ENCODE assay signal across 19 cellular contexts in genomic region chr17:6078370-6078950, GRCh38. TPM values are rescaled to one million over a fixed set of nuclear protein-coding genes. Genes with fewer than 3 reads are reported as not detected.
A peak's percentile ranks its signal among the peaks of the same experiment; 100 is the strongest.
DNase-seq lines count a peak whose midpoint lies in the region; ATAC-seq, FAIRE-seq and TF ChIP-seq lines count a peak whose summit lies in the region.
"Had no signal": no experiment of that assay in that cellular context is flagged by ENCODE, and none has a peak within 500 bp of the region (broad histone marks: within the 10 kb centered on the region; RNA-seq: fewer than 3 reads in every experiment).

No MANE protein-coding gene starts in this region.

- intact Hi-C loops in sciatic nerve (cut with DNase I) = no loop called here
- intact Hi-C loops in CD4-positive, alpha-beta memory T cell (cut with micrococcal nuclease) = no loop called here

- FAIRE-seq in A549 (lab: Jason Lieb, UNC) = no peak
- FAIRE-seq: GM18507 had no signal

- H3K4me1 ChIP-seq in A549 = no peaks in the 10 kb centered on the region
- no peaks in the 10 kb centered on the region for H3K4me1 ChIP-seq in CD4-positive, alpha-beta memory T cell (ENCODE audit: insufficient read depth, low read length)
- H3K4me1 ChIP-seq: Caco-2 had no signal

- ATAC-seq in A549 (no peak), sciatic nerve (no peak), GM19455 (IDR thresholded peaks at IDR 0.05; ENCODE audit: unreplicated experiment) (no peak)
- ATAC-seq: HCT116, Right ventricle myocardium inferior had no signal

- peaks cover 65% of the 10 kb centered on the region for H3K4me1 Mint-ChIP-seq in neural crest cell
- H3K4me1 Mint-ChIP-seq in CD4-positive, alpha-beta memory T cell = no peaks in the 10 kb centered on the region
- H3K4me1 Mint-ChIP-seq: IgD-negative memory B cell had no signal

- H3K9me3 ChIP-seq in A549 = no peaks in the 10 kb centered on the region
- no peaks in the 10 kb centered on the region for H3K9me3 ChIP-seq in CD4-positive, alpha-beta memory T cell (ENCODE audit: control insufficient read depth in 1 of 2, low read length in 2 of 2)
- H3K9me3 ChIP-seq: Caco-2 had no signal

- TF ChIP-seq CTCF in A549 (IDR thresholded peaks at IDR 0.05) (no peak), neural crest cell (conservative IDR thresholded peaks at IDR 0.05) (no peak)

- H3K4me2 ChIP-seq in A549 = no peak overlapping the region
- H3K4me2 ChIP-seq: PC-9 had no signal

- H3K4me3 ChIP-seq in A549 = no peak overlapping the region
- H3K4me3 ChIP-seq in CD4-positive, alpha-beta memory T cell (ENCODE audit: low read length in 2 of 2) = no peak overlapping the region
- H3K4me3 ChIP-seq: PC-9 had no signal

- DNase-seq in A549 (ENCODE audit: low read depth in 1 of 2, low spot score in 1 of 2) (no peak), RPMI7951 (ENCODE audit: low read depth) (peak; percentile 39), dermis blood vessel endothelial cell (peak; percentile 26), neural crest cell (ENCODE audit: low read depth, low spot score) (no peak), sciatic nerve (ENCODE audit: low spot score) (no peak), NCI-H2107 (lab: John Stamatoyannopoulos, UW) (no peak)
- DNase-seq in CD4-positive, alpha-beta memory T cell = no peak
- DNase-seq: 8988T, Caco-2, NCI-H1436 treated with DMSO at 0.1 percent for 48 hours, NCI-H2081 treated with DMSO at 0.1 percent for 48 hours, NCI-H226, PC-9 had no signal

- CTCF ChIA-PET in A549 (lab: Yijun Ruan, JAX) = interaction anchor here (0.6 to 1.7 kb wide), 2 partner anchors 17 to 344 kb away, joined by 3 to 4 read pairs; no protein-coding TSS in a partner anchor
- CTCF ChIA-PET in CD4-positive, alpha-beta memory T cell (lab: Charles Lee; ENCODE audit: partially characterized antibody) = interaction anchor here (0.8 kb wide), 1 partner anchor 10 kb away, joined by 4 read pairs; no protein-coding TSS in a partner anchor

- H3K27me3 Mint-ChIP-seq in neural crest cell (ENCODE audit: low read depth) = no peaks in the 10 kb centered on the region
- H3K27me3 Mint-ChIP-seq in CD4-positive, alpha-beta memory T cell = peaks cover 1 to 10% of the 10 kb centered on the region in 2 donors

- H3K4me3 Mint-ChIP-seq in neural crest cell = peak overlapping the region; percentile 73
- no peak overlapping the region for H3K4me3 Mint-ChIP-seq in CD4-positive, alpha-beta memory T cell
- H3K4me3 Mint-ChIP-seq: IgD-negative memory B cell had no signal

- POLR2A ChIA-PET in A549 (lab: Yijun Ruan, JAX) = no interaction called here
- POLR2A ChIA-PET in CD4-positive, alpha-beta memory T cell (lab: Charles Lee; ENCODE audit: partially characterized antibody) = no interaction called here

- TF ChIP-seq POLR2A in A549 (IDR thresholded peaks at IDR 0.05; ENCODE audit: low read length) = 0 out of 2 replicates have a peak, but pooled peaks have one; percentile 12

- no peak overlapping the region for H3K27ac ChIP-seq in A549
- no peak overlapping the region for H3K27ac ChIP-seq in CD4-positive, alpha-beta memory T cell (ENCODE audit: low read depth, low read length)
- H3K27ac ChIP-seq: C4-2B, PC-9 had no signal

- H3K9me3 Mint-ChIP-seq in neural crest cell = no peaks in the 10 kb centered on the region
- no peaks in the 10 kb centered on the region for H3K9me3 Mint-ChIP-seq in CD4-positive, alpha-beta memory T cell
- H3K9me3 Mint-ChIP-seq: IgD-negative memory B cell had no signal

- H3K27ac Mint-ChIP-seq in neural crest cell (ENCODE audit: unreplicated experiment) = peak overlapping the region; percentile 96
- no peak overlapping the region for H3K27ac Mint-ChIP-seq in CD4-positive, alpha-beta memory T cell
- H3K27ac Mint-ChIP-seq: IgD-negative memory B cell had no signal

- H3K36me3 Mint-ChIP-seq in neural crest cell (ENCODE audit: low read depth) = no peaks in the 10 kb centered on the region
- H3K36me3 Mint-ChIP-seq in CD4-positive, alpha-beta memory T cell = no peaks in the 10 kb centered on the region
- H3K36me3 Mint-ChIP-seq: IgD-negative memory B cell had no signal

- no peak for TF ChIP-seq EP300 in A549 (IDR thresholded peaks at IDR 0.05)

- 82% methylated on average over 9 of the region's 9 CpGs for WGBS in A549 (ENCODE audit: missing lambda C conversion rate)

- H3K27me3 ChIP-seq in CD4-positive, alpha-beta memory T cell (ENCODE audit: insufficient read depth, low read length) = no peaks in the 10 kb centered on the region

- TF ChIP-seq RAD21 in A549 (conservative IDR thresholded peaks at IDR 0.05 in 1 of 2, IDR thresholded peaks at IDR 0.05 in 1 of 2) = no peak

- no peaks in the 10 kb centered on the region for H3K36me3 ChIP-seq in CD4-positive, alpha-beta memory T cell (ENCODE audit: insufficient read depth, low read length)

TF ChIP-seq in A549, 52 proteins besides CTCF, POLR2A, EP300 and RAD21:
- no peak for TF ChIP-seq KDM1A (IDR thresholded peaks at IDR 0.05; ENCODE audit: low read depth)
- no peak for TF ChIP-seq HEYL (CRISPR knock-in tag; IDR thresholded peaks at IDR 0.05)
- TF ChIP-seq ZNF302 (CRISPR knock-in tag; IDR thresholded peaks at IDR 0.05) = no peak
- no peak for TF ChIP-seq ZSCAN20 (CRISPR knock-in tag; IDR thresholded peaks at IDR 0.05)
- no peak for TF ChIP-seq RARB (CRISPR knock-in tag; IDR thresholded peaks at IDR 0.05)
- TF ChIP-seq EHMT2 (IDR thresholded peaks at IDR 0.05; ENCODE audit: low read depth) = no peak
- TF ChIP-seq NPAS2 (CRISPR knock-in tag; IDR thresholded peaks at IDR 0.05; ENCODE audit: borderline replicate concordance) = no peak

RNA-seq across cellular contexts. Expression of gene WSCD1, which starts 8.3 kb away (rescaled TPM):
- 1.6 and 1.9 TPM in 2 replicates for polyA plus RNA-seq in A549 (2011; rRNA removed)
- 2.2 and 2.6 TPM in 2 replicates for polyA plus RNA-seq in A549 (2012; cell fraction: cytosol; rRNA removed)
- 3.0 and 4.0 TPM in 2 replicates for polyA plus RNA-seq in A549 (2012; cell fraction: nucleus; rRNA removed)
- 0.96 to 1.6 TPM (median 0.96 TPM) in 3 replicates for polyA plus RNA-seq in A549 (2017; fragmentation: RNase III; extraction: RNeasy Plus Mini Kit Qiagen cat#74134 plus additional on column Dnase treatment)
- 2.2 and 2.4 TPM in 2 replicates for polyA minus RNA-seq in A549 (2011; rRNA and poly(A)+ RNA removed)
- total RNA-seq in RPMI7951 (2014; rRNA removed; shearing (Covaris generic)) = 0.20 and 0.24 TPM in 2 replicates
- 43.6 and 49.4 TPM in 2 replicates for total RNA-seq in dermis blood vessel endothelial cell
- 75.8 and 93.3 TPM in 2 replicates for total RNA-seq in neural crest cell
- total RNA-seq in sciatic nerve = 4.8 TPM
- under 1 TPM; 0.29 to 0.47 TPM for total RNA-seq in CD4-positive, alpha-beta memory T cell
- not detected for polyA plus RNA-seq in CD4-positive, alpha-beta memory T cell
- total RNA-seq: Caco-2, PC-9 had no signal
- polyA plus RNA-seq: IgD-negative memory B cell had no signal

Comparison
In these comparisons a context has a peak if more than half of its experiments do, and no peak if none do; other contexts are left out.
1. DNase-seq: peak in RPMI7951 (single experiment) and dermis blood vessel endothelial cell (single experiment); none in A549 (0 of 2), neural crest cell (single experiment), sciatic nerve (single experiment), NCI-H2107 (single experiment) and CD4-positive, alpha-beta memory T cell (0 of 5).